Comparison of ENCODE assay signal across 1 cellular context in the genomic region with DNA sequence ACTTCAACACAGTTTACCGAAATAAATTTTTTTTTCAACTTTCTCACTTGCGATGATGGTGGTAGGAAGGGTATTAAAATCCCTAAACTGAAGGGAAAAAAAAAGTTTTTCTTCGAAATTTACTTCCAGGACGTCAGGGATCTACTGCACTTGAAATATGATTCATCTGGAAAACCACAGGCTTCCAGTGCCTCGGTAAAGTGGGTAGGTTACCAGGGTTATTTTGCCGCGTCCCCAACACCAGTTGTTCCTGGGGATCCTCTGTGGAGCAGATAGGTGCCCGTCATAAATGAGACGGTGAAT.
A peak's percentile ranks its signal among the peaks of the same experiment; 100 is the strongest.
TF ChIP-seq lines count a peak whose summit lies in the region.

No MANE protein-coding gene starts in this region.

TF ChIP-seq in GM12878, 131 proteins besides CTCF, POLR2A, EP300 and RAD21 (continued from another document):
- no peak for TF ChIP-seq RAD51 (IDR thresholded peaks at IDR 0.05)
- TF ChIP-seq RUNX3 (IDR thresholded peaks at IDR 0.05; ENCODE audit: low read length) = peak; percentile 42
